In genomic region chr19:44987148-44987675, GRCh38 we compare ENCODE assay signal across 24 cellular contexts. TPM values are rescaled to one million over a fixed set of nuclear protein-coding genes. Genes with fewer than 3 reads are reported as not detected.
"Had no signal": no experiment of that assay in that cellular context is flagged by ENCODE, and none has a peak within 500 bp of the region (broad histone marks: within the 10 kb centered on the region; RNA-seq: fewer than 3 reads in every experiment).

No MANE protein-coding gene starts in this region.

- H3K36me3 ChIP-seq: uterus had no signal

- H3K27ac Mint-ChIP-seq: activated naive CD8-positive, alpha-beta T cell treated with anti-CD3 and anti-CD28 coated beads, Interleukin-2, amount 10 ng/mL, durations not matched to agents 7 days and 5 days; T-cell had no signal

- H3K27me3 Mint-ChIP-seq: activated naive CD8-positive, alpha-beta T cell treated with anti-CD3 and anti-CD28 coated beads, Interleukin-2, amount 10 ng/mL, durations not matched to agents 7 days and 5 days; natural killer cell treated with Interleukin-12 subunit alpha and Interleukin-12 subunit beta and Interleukin-15 and Interleukin-18, amount 100 ng/mL, for 72 hours; T-cell had no signal

- H3K36me3 Mint-ChIP-seq: natural killer cell treated with Interleukin-12 subunit alpha and Interleukin-12 subunit beta and Interleukin-15 and Interleukin-18, amount 100 ng/mL, for 72 hours had no signal

- ATAC-seq: activated T-cell treated with anti-CD3 and anti-CD28 coated beads, Interleukin-2, amount 50 U/mL, for 4 hours; natural killer cell treated with Interleukin-12 subunit alpha and Interleukin-12 subunit beta and Interleukin-15 and Interleukin-18, amount 100 ng/mL, for 72 hours; right lobe of liver; T-cell had no signal

- H3K27ac ChIP-seq: epithelial cell of prostate, prostate gland, right lobe of liver, tibial artery, uterus had no signal

- H3K4me1 ChIP-seq: prostate gland, right lobe of liver, tibial artery, uterus had no signal

- H3K9me3 Mint-ChIP-seq: activated naive CD8-positive, alpha-beta T cell treated with anti-CD3 and anti-CD28 coated beads, Interleukin-2, amount 10 ng/mL, durations not matched to agents 7 days and 5 days; activated T-cell treated with anti-CD3 and anti-CD28 coated beads, Interleukin-2, amount 50 U/mL, for 4 hours; natural killer cell treated with Interleukin-12 subunit alpha and Interleukin-12 subunit beta and Interleukin-15 and Interleukin-18, amount 100 ng/mL, for 72 hours; T-cell had no signal

- H3K4me3 ChIP-seq: prostate gland, right lobe of liver, smooth muscle cell, tibial artery, uterus had no signal

- H3K27me3 ChIP-seq: right lobe of liver, tibial artery, uterus had no signal

- H3K4me3 Mint-ChIP-seq: activated naive CD8-positive, alpha-beta T cell treated with anti-CD3 and anti-CD28 coated beads, Interleukin-2, amount 10 ng/mL, durations not matched to agents 7 days and 5 days; activated T-cell treated with anti-CD3 and anti-CD28 coated beads, Interleukin-2, amount 50 U/mL, for 4 hours; natural killer cell treated with Interleukin-12 subunit alpha and Interleukin-12 subunit beta and Interleukin-15 and Interleukin-18, amount 100 ng/mL, for 72 hours; T-cell had no signal

- DNase-seq: activated CD4-positive, alpha-beta T cell treated with anti-CD3 and anti-CD28 coated beads, Interleukin-2, amount 50 U/mL, for 48 hours; activated CD4-positive, CD25-positive, alpha-beta regulatory T cell treated with anti-CD3 and anti-CD28 coated beads, Interleukin-2, amount 50 U/mL, for 72 hours; activated effector memory CD4-positive, alpha-beta T cell treated with anti-CD3 and anti-CD28 coated beads, Interleukin-2, amount 50 U/mL, for 16 hours; activated naive CD8-positive, alpha-beta T cell treated with anti-CD3 and anti-CD28 coated beads, Interleukin-2, amount 10 ng/mL, durations not matched to agents 7 days and 5 days; activated T-cell treated with anti-CD3 and anti-CD28 coated beads, Interleukin-2, amount 50 U/mL, for 4 hours; anterior cingulate cortex; head of caudate nucleus; kidney glomerular epithelial cell; right lobe of liver; stimulated activated CD4-positive, alpha-beta T cell treated with anti-CD3 and anti-CD28 coated beads, Interleukin-4, amount 100 ng/mL, for 4 hours; stimulated activated CD8-positive, alpha-beta memory T cell treated with anti-CD3 and anti-CD28 coated beads, Interleukin-4, amount 100 ng/mL, for 48 hours; T-cell; T1000; tibial artery; uterus had no signal

- H3K4me2 ChIP-seq: smooth muscle cell had no signal

- H3K9me3 ChIP-seq: prostate gland, right lobe of liver, tibial artery, uterus had no signal

RNA-seq across cellular contexts. Expression of gene APOC2, which starts 41.4 kb away (rescaled TPM):
- total RNA-seq: activated naive CD8-positive, alpha-beta T cell treated with anti-CD3 and anti-CD28 coated beads, Interleukin-2, amount 10 ng/mL, durations not matched to agents 7 days and 5 days; activated T-cell treated with anti-CD3 and anti-CD28 coated beads, Interleukin-2, amount 50 U/mL, for 4 hours; dermis microvascular lymphatic vessel endothelial cell; prostate gland; uterus had no signal

RNA-seq across cellular contexts. Expression of gene APOC4, which starts 45.2 kb away (rescaled TPM):
- total RNA-seq: activated naive CD8-positive, alpha-beta T cell treated with anti-CD3 and anti-CD28 coated beads, Interleukin-2, amount 10 ng/mL, durations not matched to agents 7 days and 5 days; activated T-cell treated with anti-CD3 and anti-CD28 coated beads, Interleukin-2, amount 50 U/mL, for 4 hours; cerebellum; dermis microvascular lymphatic vessel endothelial cell; frontal cortex; mesenteric fat pad; natural killer cell treated with Interleukin-12 subunit alpha and Interleukin-12 subunit beta and Interleukin-15 and Interleukin-18, amount 100 ng/mL, for 72 hours; omental fat pad; prostate gland; smooth muscle cell; T-cell; uterus had no signal
- polyA plus RNA-seq: smooth muscle cell had no signal
